1 cellular context compared by ENCODE assay signal in the genomic region with DNA sequence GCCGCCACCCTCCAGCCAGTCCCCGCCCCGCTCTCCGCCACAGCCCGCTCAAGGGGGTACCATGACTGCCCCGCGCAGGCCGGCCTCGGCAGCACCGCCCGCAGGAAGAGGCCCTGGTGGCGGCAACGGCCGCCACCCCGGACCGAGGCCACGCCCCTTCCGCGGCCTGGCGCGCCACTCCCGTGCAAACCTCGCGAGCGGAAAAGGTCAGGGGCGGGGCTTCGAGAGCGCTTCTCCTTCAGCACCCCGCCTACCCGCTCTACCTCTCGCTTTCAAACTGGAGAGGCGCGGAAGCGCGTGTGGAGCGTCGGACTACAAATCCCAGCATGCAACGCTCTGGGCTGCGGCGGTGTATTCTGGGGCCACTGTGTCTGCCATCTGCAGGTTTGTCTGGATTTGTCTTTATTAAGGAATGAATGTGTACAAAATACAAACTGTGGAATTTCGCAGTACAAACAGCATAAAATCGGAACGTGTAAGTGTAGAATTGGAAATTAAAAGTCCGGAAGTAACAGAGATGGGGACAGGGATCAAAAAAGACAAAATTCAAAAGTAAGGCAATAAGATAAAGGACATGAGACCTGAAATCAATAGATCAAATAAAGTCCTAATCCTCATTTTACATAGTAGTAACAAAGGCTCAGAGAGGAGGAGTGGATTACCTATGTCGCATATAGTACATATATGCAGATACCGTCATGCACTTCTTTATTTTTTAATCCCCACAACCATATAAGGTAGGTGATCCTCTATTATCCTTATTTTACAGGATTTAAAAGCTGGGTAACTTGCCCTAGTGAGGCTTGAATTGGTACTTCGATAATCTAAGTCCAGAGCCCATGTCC.
TF ChIP-seq lines count a peak whose summit lies in the region.

No MANE protein-coding gene starts in this region.

TF ChIP-seq in GM12878, 131 proteins besides CTCF, POLR2A, EP300 and RAD21 (continued from another document and continues in another):
- TF ChIP-seq MYC (IDR thresholded peaks at IDR 0.05; ENCODE audit: insufficient read depth, insufficient read length, insufficient replicate concordance, low read length, severe bottlenecking) (peak; percentile 9), SUZ12 (IDR thresholded peaks at IDR 0.05; ENCODE audit: unreplicated experiment) (no peak), ZNF24 (IDR thresholded peaks at IDR 0.05) (no peak), SMARCA5 (IDR thresholded peaks at IDR 0.05) (0 out of 2 replicates have a peak, but pooled peaks have one; percentile 27), CBFB (IDR thresholded peaks at IDR 0.05; ENCODE audit: low read depth) (0 out of 2 replicates have a peak, but pooled peaks have one; percentile 58), SRF (IDR thresholded peaks at IDR 0.05; ENCODE audit: low read depth in 2 of 2, low read length in 2 of 2) (peak; percentile 57 to 58; a peak in 2 of 4 replicates), PAX5 (IDR thresholded peaks at IDR 0.05; ENCODE audit: borderline replicate concordance, low read depth, low read length) (0 out of 2 replicates have a peak, but pooled peaks have one; percentile 36), ZNF687 (IDR thresholded peaks at IDR 0.05) (peak; percentile 2; the same call in 1 of the 2 replicates), IKZF1 (conservative IDR thresholded peaks at IDR 0.05) (peak; percentile 80), E4F1 (IDR thresholded peaks at IDR 0.05; ENCODE audit: borderline replicate concordance, partially characterized antibody) (no peak), SIN3A (IDR thresholded peaks at IDR 0.05; ENCODE audit: low read depth, low read length) (no peak; the same call in 1 of the 2 replicates), NR2C1 (IDR thresholded peaks at IDR 0.05) (peak; percentile 54; the same call in 1 of the 2 replicates), POLR2AphosphoS2 (IDR thresholded peaks at IDR 0.05; ENCODE audit: low read depth, low read length) (0 out of 2 replicates have a peak, but pooled peaks have one; percentile 17), CEBPZ (IDR thresholded peaks at IDR 0.05; ENCODE audit: low read depth, low read length) (no peak), ZZZ3 (IDR thresholded peaks at IDR 0.05; ENCODE audit: control insufficient read depth, insufficient read length, low read depth) (no peak), NR2C2 (IDR thresholded peaks at IDR 0.05; ENCODE audit: borderline replicate concordance, control insufficient read depth, insufficient read length, low read depth) (no peak), SMAD1 (IDR thresholded peaks at IDR 0.05; ENCODE audit: low read depth, partially characterized antibody) (no peak), IKZF2 (IDR thresholded peaks at IDR 0.05) (peak in 1 of 2 experiments; percentile 23; a peak in 1 of 4 replicates), RUNX3 (IDR thresholded peaks at IDR 0.05; ENCODE audit: low read length) (peak; percentile 76), TCF3 (IDR thresholded peaks at IDR 0.05; ENCODE audit: borderline replicate concordance, insufficient read depth, low read depth, low read length) (no peak), SKIL (IDR thresholded peaks at IDR 0.05; ENCODE audit: low read depth, poor library complexity, severe bottlenecking) (peak; percentile 13), ATF3 (IDR thresholded peaks at IDR 0.05; ENCODE audit: borderline replicate concordance, extremely low read depth, low read depth, low read length) (no peak), SIX5 (IDR thresholded peaks at IDR 0.05; ENCODE audit: low read depth, low read length, severe bottlenecking) (peak; percentile 89)
- TF ChIP-seq, protein P1, sequence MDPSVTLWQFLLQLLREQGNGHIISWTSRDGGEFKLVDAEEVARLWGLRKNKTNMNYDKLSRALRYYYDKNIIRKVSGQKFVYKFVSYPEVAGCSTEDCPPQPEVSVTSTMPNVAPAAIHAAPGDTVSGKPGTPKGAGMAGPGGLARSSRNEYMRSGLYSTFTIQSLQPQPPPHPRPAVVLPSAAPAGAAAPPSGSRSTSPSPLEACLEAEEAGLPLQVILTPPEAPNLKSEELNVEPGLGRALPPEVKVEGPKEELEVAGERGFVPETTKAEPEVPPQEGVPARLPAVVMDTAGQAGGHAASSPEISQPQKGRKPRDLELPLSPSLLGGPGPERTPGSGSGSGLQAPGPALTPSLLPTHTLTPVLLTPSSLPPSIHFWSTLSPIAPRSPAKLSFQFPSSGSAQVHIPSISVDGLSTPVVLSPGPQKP (IDR thresholded peaks at IDR 0.05; ENCODE audit: low read depth, low read length) = peak; percentile 54; the same call in 1 of the 2 replicates
- TF ChIP-seq, protein P2, sequence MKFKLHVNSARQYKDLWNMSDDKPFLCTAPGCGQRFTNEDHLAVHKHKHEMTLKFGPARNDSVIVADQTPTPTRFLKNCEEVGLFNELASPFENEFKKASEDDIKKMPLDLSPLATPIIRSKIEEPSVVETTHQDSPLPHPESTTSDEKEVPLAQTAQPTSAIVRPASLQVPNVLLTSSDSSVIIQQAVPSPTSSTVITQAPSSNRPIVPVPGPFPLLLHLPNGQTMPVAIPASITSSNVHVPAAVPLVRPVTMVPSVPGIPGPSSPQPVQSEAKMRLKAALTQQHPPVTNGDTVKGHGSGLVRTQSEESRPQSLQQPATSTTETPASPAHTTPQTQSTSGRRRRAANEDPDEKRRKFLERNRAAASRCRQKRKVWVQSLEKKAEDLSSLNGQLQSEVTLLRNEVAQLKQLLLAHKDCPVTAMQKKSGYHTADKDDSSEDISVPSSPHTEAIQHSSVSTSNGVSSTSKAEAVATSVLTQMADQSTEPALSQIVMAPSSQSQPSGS (IDR thresholded peaks at IDR 0.05; ENCODE audit: low read length) = no peak
- TF ChIP-seq, protein P3, sequence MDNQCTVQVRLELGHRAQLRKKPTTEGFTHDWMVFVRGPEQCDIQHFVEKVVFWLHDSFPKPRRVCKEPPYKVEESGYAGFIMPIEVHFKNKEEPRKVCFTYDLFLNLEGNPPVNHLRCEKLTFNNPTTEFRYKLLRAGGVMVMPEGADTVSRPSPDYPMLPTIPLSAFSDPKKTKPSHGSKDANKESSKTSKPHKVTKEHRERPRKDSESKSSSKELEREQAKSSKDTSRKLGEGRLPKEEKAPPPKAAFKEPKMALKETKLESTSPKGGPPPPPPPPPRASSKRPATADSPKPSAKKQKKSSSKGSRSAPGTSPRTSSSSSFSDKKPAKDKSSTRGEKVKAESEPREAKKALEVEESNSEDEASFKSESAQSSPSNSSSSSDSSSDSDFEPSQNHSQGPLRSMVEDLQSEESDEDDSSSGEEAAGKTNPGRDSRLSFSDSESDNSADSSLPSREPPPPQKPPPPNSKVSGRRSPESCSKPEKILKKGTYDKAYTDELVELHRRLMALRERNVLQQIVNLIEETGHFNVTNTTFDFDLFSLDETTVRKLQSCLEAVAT (IDR thresholded peaks at IDR 0.05) = peak; percentile 30; the same call in 1 of the 2 replicates
- TF ChIP-seq, protein P4, sequence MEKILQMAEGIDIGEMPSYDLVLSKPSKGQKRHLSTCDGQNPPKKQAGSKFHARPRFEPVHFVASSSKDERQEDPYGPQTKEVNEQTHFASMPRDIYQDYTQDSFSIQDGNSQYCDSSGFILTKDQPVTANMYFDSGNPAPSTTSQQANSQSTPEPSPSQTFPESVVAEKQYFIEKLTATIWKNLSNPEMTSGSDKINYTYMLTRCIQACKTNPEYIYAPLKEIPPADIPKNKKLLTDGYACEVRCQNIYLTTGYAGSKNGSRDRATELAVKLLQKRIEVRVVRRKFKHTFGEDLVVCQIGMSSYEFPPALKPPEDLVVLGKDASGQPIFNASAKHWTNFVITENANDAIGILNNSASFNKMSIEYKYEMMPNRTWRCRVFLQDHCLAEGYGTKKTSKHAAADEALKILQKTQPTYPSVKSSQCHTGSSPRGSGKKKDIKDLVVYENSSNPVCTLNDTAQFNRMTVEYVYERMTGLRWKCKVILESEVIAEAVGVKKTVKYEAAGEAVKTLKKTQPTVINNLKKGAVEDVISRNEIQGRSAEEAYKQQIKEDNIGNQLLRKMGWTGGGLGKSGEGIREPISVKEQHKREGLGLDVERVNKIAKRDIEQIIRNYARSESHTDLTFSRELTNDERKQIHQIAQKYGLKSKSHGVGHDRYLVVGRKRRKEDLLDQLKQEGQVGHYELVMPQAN (conservative IDR thresholded peaks at IDR 0.05) = no peak
- TF ChIP-seq, protein P5, sequence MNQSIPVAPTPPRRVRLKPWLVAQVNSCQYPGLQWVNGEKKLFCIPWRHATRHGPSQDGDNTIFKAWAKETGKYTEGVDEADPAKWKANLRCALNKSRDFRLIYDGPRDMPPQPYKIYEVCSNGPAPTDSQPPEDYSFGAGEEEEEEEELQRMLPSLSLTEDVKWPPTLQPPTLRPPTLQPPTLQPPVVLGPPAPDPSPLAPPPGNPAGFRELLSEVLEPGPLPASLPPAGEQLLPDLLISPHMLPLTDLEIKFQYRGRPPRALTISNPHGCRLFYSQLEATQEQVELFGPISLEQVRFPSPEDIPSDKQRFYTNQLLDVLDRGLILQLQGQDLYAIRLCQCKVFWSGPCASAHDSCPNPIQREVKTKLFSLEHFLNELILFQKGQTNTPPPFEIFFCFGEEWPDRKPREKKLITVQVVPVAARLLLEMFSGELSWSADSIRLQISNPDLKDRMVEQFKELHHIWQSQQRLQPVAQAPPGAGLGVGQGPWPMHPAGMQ (IDR thresholded peaks at IDR 0.05; ENCODE audit: borderline replicate concordance) = no peak
